ENCODE assay signal across 36 cellular contexts in the genomic region with DNA sequence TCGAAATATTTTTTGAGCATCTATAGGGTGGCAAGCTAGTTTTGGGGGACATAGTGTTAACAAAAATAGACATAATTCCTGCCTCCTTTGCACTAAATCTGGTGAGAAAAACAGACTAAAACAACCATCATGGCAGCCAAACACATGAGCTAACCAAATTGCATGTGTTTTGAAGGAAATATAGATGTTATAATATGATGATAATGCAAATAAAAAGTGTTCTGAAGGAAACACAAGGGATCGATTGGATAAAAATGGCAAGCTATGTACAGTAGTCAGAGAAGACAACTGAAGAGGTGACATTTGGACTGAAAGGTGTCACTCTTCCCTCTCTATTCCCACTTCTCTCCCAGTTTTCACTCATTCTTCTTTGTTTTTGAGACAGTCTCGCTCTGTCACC.
"Had no signal": no experiment of that assay in that cellular context is flagged by ENCODE, and none has a peak within 500 bp of the region (broad histone marks: within the 10 kb centered on the region; RNA-seq: fewer than 3 reads in every experiment).

No MANE protein-coding gene starts in this region.

- H3K36me3 Mint-ChIP-seq: activated CD8-positive, alpha-beta memory T cell treated with anti-CD3 and anti-CD28 coated beads, Interleukin-2, amount 10 ng/mL, durations not matched to agents 7 days and 5 days; activated naive CD4-positive, alpha-beta T cell treated with anti-CD3 and anti-CD28 coated beads, Interleukin-2, amount 10 ng/mL, durations not matched to agents 7 days and 5 days; activated naive CD4-positive, alpha-beta T cell treated with anti-CD3 and anti-CD28 coated beads, Interleukin-2, amount 50 U/mL, for 24 hours; activated naive CD8-positive, alpha-beta T cell; activated naive CD8-positive, alpha-beta T cell treated with anti-CD3 and anti-CD28 coated beads, Interleukin-2, amount 10 ng/mL, durations not matched to agents 7 days and 5 days; brain had no signal

- H3K27ac Mint-ChIP-seq: activated B cell treated with CpG ODN at 0.5 μM for 24 hours; activated CD4-positive, alpha-beta memory T cell treated with anti-CD3 and anti-CD28 coated beads, Interleukin-2, amount 10 ng/mL, durations not matched to agents 7 days and 5 days; activated CD4-positive, alpha-beta T cell treated with anti-CD3 and anti-CD28 coated beads, Interleukin-2, amount 10 ng/mL, durations not matched to agents 7 days and 5 days; activated CD8-positive, alpha-beta memory T cell treated with anti-CD3 and anti-CD28 coated beads, Interleukin-2, amount 10 ng/mL, durations not matched to agents 7 days and 5 days; activated CD8-positive, alpha-beta T cell treated with anti-CD3 and anti-CD28 coated beads, Interleukin-2, amount 10 ng/mL, durations not matched to agents 7 days and 5 days; activated naive CD4-positive, alpha-beta T cell treated with anti-CD3 and anti-CD28 coated beads, Interleukin-2, amount 10 ng/mL, durations not matched to agents 7 days and 5 days; activated naive CD4-positive, alpha-beta T cell treated with anti-CD3 and anti-CD28 coated beads, Interleukin-2, amount 50 U/mL, for 24 hours; activated naive CD8-positive, alpha-beta T cell; activated naive CD8-positive, alpha-beta T cell treated with anti-CD3 and anti-CD28 coated beads, Interleukin-2, amount 10 ng/mL, durations not matched to agents 7 days and 5 days; activated naive CD8-positive, alpha-beta T cell treated with anti-CD3 and anti-CD28 coated beads, Interleukin-2, amount 50 U/mL, for 24 hours; activated T-cell treated with anti-CD3 and anti-CD28 coated beads, Interleukin-2, amount 50 U/mL, for 24 hours; activated T-helper 2 cell treated with anti-CD3 and anti-CD28 coated beads, Interferon-gamma antibody, Interleukin-2, Interleukin-4, amounts not matched to agents 10 μg/mL and 5 μg/mL and 100 μg/mL, durations not matched to agents 14 hours and 24 hours and 36 hours; brain; T-helper 1 cell treated with Interleukin-12 subunit alpha and Interleukin-12 subunit beta and Interleukin-4 antibody, amounts not matched to agents 30 μg/mL and 1 μg/mL, for 36 hours; T-helper 2 cell treated with Interferon-gamma antibody and Interleukin-4, amounts not matched to agents 5 μg/mL and 100 μg/mL, for 36 hours had no signal

- ATAC-seq: activated CD8-positive, alpha-beta memory T cell treated with anti-CD3 and anti-CD28 coated beads, Interleukin-2, amount 10 ng/mL, durations not matched to agents 7 days and 5 days; activated CD8-positive, alpha-beta T cell treated with anti-CD3 and anti-CD28 coated beads, Interleukin-2, amount 10 ng/mL, durations not matched to agents 7 days and 5 days; activated naive CD8-positive, alpha-beta T cell treated with anti-CD3 and anti-CD28 coated beads, Interleukin-2, amount 50 U/mL, for 24 hours had no signal

- FAIRE-seq: bronchial epithelial cell, TTC549 had no signal

- H3K9me3 Mint-ChIP-seq: activated B cell treated with CpG ODN at 0.5 μM for 24 hours; activated CD4-positive, alpha-beta T cell treated with anti-CD3 and anti-CD28 coated beads, Interleukin-2, amount 10 ng/mL, durations not matched to agents 7 days and 5 days; activated T-cell treated with anti-CD3 and anti-CD28 coated beads, Interleukin-2, amount 50 U/mL, for 24 hours; activated T-helper 2 cell treated with anti-CD3 and anti-CD28 coated beads, Interferon-gamma antibody, Interleukin-2, Interleukin-4, amounts not matched to agents 10 μg/mL and 5 μg/mL and 100 μg/mL, durations not matched to agents 14 hours and 24 hours and 36 hours; T-helper 1 cell treated with Interleukin-12 subunit alpha and Interleukin-12 subunit beta and Interleukin-4 antibody, amounts not matched to agents 30 μg/mL and 1 μg/mL, for 36 hours; T-helper 2 cell treated with Interferon-gamma antibody and Interleukin-4, amounts not matched to agents 5 μg/mL and 100 μg/mL, for 36 hours had no signal

- H3K4me1 ChIP-seq: ascending aorta had no signal

- H3K4me3 ChIP-seq: ascending aorta, cardiac muscle cell had no signal

- H3K27ac ChIP-seq: ascending aorta, cardiac muscle cell, VCaP had no signal

- H3K27me3 Mint-ChIP-seq: activated B cell treated with CpG ODN at 0.5 μM for 24 hours; activated CD4-positive, alpha-beta memory T cell treated with anti-CD3 and anti-CD28 coated beads, Interleukin-2, amount 10 ng/mL, durations not matched to agents 7 days and 5 days; activated CD4-positive, alpha-beta T cell treated with anti-CD3 and anti-CD28 coated beads, Interleukin-2, amount 10 ng/mL, durations not matched to agents 7 days and 5 days; activated CD8-positive, alpha-beta memory T cell treated with anti-CD3 and anti-CD28 coated beads, Interleukin-2, amount 10 ng/mL, durations not matched to agents 7 days and 5 days; activated naive CD4-positive, alpha-beta T cell treated with anti-CD3 and anti-CD28 coated beads, Interleukin-2, amount 10 ng/mL, durations not matched to agents 7 days and 5 days; activated naive CD4-positive, alpha-beta T cell treated with anti-CD3 and anti-CD28 coated beads, Interleukin-2, amount 50 U/mL, for 24 hours; activated naive CD8-positive, alpha-beta T cell treated with anti-CD3 and anti-CD28 coated beads, Interleukin-2, amount 10 ng/mL, durations not matched to agents 7 days and 5 days; activated naive CD8-positive, alpha-beta T cell treated with anti-CD3 and anti-CD28 coated beads, Interleukin-2, amount 50 U/mL, for 24 hours; activated T-cell treated with anti-CD3 and anti-CD28 coated beads, Interleukin-2, amount 50 U/mL, for 24 hours; central memory CD8-positive, alpha-beta T cell had no signal

- H3K4me3 Mint-ChIP-seq: activated B cell treated with CpG ODN at 0.5 μM for 24 hours; activated CD4-positive, alpha-beta memory T cell treated with anti-CD3 and anti-CD28 coated beads, Interleukin-2, amount 10 ng/mL, durations not matched to agents 7 days and 5 days; activated CD4-positive, alpha-beta T cell treated with anti-CD3 and anti-CD28 coated beads, Interleukin-2, amount 10 ng/mL, durations not matched to agents 7 days and 5 days; activated CD8-positive, alpha-beta memory T cell treated with anti-CD3 and anti-CD28 coated beads, Interleukin-2, amount 10 ng/mL, durations not matched to agents 7 days and 5 days; activated CD8-positive, alpha-beta T cell treated with anti-CD3 and anti-CD28 coated beads, Interleukin-2, amount 10 ng/mL, durations not matched to agents 7 days and 5 days; activated naive CD4-positive, alpha-beta T cell treated with anti-CD3 and anti-CD28 coated beads, Interleukin-2, amount 10 ng/mL, durations not matched to agents 7 days and 5 days; activated naive CD4-positive, alpha-beta T cell treated with anti-CD3 and anti-CD28 coated beads, Interleukin-2, amount 50 U/mL, for 24 hours; activated naive CD8-positive, alpha-beta T cell; activated naive CD8-positive, alpha-beta T cell treated with anti-CD3 and anti-CD28 coated beads, Interleukin-2, amount 10 ng/mL, durations not matched to agents 7 days and 5 days; activated naive CD8-positive, alpha-beta T cell treated with anti-CD3 and anti-CD28 coated beads, Interleukin-2, amount 50 U/mL, for 24 hours; activated T-cell treated with anti-CD3 and anti-CD28 coated beads, Interleukin-2, amount 50 U/mL, for 24 hours; brain; central memory CD8-positive, alpha-beta T cell; T-helper 1 cell treated with Interleukin-12 subunit alpha and Interleukin-12 subunit beta and Interleukin-4 antibody, amounts not matched to agents 30 μg/mL and 1 μg/mL, for 36 hours; T-helper 2 cell treated with Interferon-gamma antibody and Interleukin-4, amounts not matched to agents 5 μg/mL and 100 μg/mL, for 36 hours had no signal

- H3K4me1 Mint-ChIP-seq: activated B cell treated with CpG ODN at 0.5 μM for 24 hours; activated CD4-positive, alpha-beta memory T cell treated with anti-CD3 and anti-CD28 coated beads, Interleukin-2, amount 10 ng/mL, durations not matched to agents 7 days and 5 days; activated CD4-positive, alpha-beta T cell treated with anti-CD3 and anti-CD28 coated beads, Interleukin-2, amount 10 ng/mL, durations not matched to agents 7 days and 5 days; activated CD8-positive, alpha-beta memory T cell treated with anti-CD3 and anti-CD28 coated beads, Interleukin-2, amount 10 ng/mL, durations not matched to agents 7 days and 5 days; activated naive CD4-positive, alpha-beta T cell treated with anti-CD3 and anti-CD28 coated beads, Interleukin-2, amount 10 ng/mL, durations not matched to agents 7 days and 5 days; activated naive CD4-positive, alpha-beta T cell treated with anti-CD3 and anti-CD28 coated beads, Interleukin-2, amount 50 U/mL, for 24 hours; activated naive CD8-positive, alpha-beta T cell treated with anti-CD3 and anti-CD28 coated beads, Interleukin-2, amount 10 ng/mL, durations not matched to agents 7 days and 5 days; activated naive CD8-positive, alpha-beta T cell treated with anti-CD3 and anti-CD28 coated beads, Interleukin-2, amount 50 U/mL, for 24 hours; central memory CD8-positive, alpha-beta T cell had no signal

- DNase-seq: activated B cell treated with CpG ODN at 0.5 μM for 24 hours; activated CD4-positive, alpha-beta memory T cell treated with anti-CD3 and anti-CD28 coated beads, Interleukin-2, amount 10 ng/mL, durations not matched to agents 7 days and 5 days; activated CD4-positive, alpha-beta T cell treated with anti-CD3 and anti-CD28 coated beads for 48 hours; activated CD4-positive, alpha-beta T cell treated with anti-CD3 and anti-CD28 coated beads, Interleukin-2, amount 10 ng/mL, durations not matched to agents 7 days and 5 days; activated CD4-positive, alpha-beta T cell treated with anti-CD3 and anti-CD28 coated beads, Interleukin-2, amount 50 U/mL, for 48 hours; activated CD4-positive, CD25-positive, alpha-beta regulatory T cell treated with anti-CD3 and anti-CD28 coated beads, Interleukin-2, amount 50 U/mL, for 72 hours; activated CD8-positive, alpha-beta memory T cell treated with anti-CD3 and anti-CD28 coated beads for 24 hours; activated CD8-positive, alpha-beta memory T cell treated with anti-CD3 and anti-CD28 coated beads, Interleukin-2, amount 10 ng/mL, durations not matched to agents 7 days and 5 days; activated CD8-positive, alpha-beta memory T cell treated with anti-CD3 and anti-CD28 coated beads, Interleukin-2, amount 50 U/mL, for 48 hours; activated CD8-positive, alpha-beta T cell treated with anti-CD3 and anti-CD28 coated beads, Interleukin-2, amount 10 ng/mL, durations not matched to agents 7 days and 5 days; activated effector memory CD4-positive, alpha-beta T cell treated with Interleukin-2 at 50 U/mL for 16 hours; activated gamma-delta T cell; activated naive CD4-positive, alpha-beta T cell treated with anti-CD3 and anti-CD28 coated beads, Interleukin-2, amount 10 ng/mL, durations not matched to agents 7 days and 5 days; activated naive CD4-positive, alpha-beta T cell treated with Interleukin-2 at 50 U/mL for 16 hours; activated naive CD8-positive, alpha-beta T cell treated with anti-CD3 and anti-CD28 coated beads, Interleukin-2, amount 10 ng/mL, durations not matched to agents 7 days and 5 days; activated naive CD8-positive, alpha-beta T cell treated with anti-CD3 and anti-CD28 coated beads, Interleukin-2, amount 50 U/mL, for 24 hours; activated T-cell treated with anti-CD3 and anti-CD28 coated beads, Interleukin-2, amount 50 U/mL, for 24 hours; activated T-cell treated with anti-CD3 and anti-CD28 coated beads, Interleukin-2, amount 50 U/mL, for 48 hours; amygdala; anterior cingulate cortex; caudate nucleus; cerebellar nuclear complex; T-helper 2 cell; T-helper 9 cell had no signal

- H3K9me3 ChIP-seq: ascending aorta had no signal
